Comparison of ENCODE assay signal across 25 cellular contexts in the genomic region with DNA sequence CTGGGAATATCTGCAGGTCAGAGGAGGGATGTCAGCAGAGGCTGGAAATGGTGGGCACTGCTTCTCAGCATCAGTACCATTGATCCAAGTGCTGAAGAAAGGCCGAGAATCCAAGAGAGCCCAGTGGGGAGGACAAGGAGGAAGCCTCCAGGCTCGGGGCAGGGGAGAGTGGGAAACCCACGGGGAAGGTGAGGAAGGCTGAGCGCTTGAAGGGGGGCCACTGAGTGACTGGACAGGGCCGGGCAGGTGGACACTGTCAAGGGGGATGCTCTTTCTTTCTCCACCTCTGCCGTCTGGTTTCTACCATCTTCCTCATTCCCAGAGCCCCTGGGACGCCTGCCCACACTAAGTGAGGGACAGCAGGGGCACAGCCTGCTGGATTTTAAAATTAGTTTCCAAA.
A peak's percentile ranks its signal among the peaks of the same experiment; 100 is the strongest.
DNase-seq lines count a peak whose midpoint lies in the region; ATAC-seq, FAIRE-seq and TF ChIP-seq lines count a peak whose summit lies in the region.
"Had no signal": no experiment of that assay in that cellular context is flagged by ENCODE, and none has a peak within 500 bp of the region (broad histone marks: within the 10 kb centered on the region; RNA-seq: fewer than 3 reads in every experiment).

No MANE protein-coding gene starts in this region.

- no peak overlapping the region for H2BK5ac ChIP-seq in IMR-90 (ENCODE audit: low read depth, low read length, poor library complexity, severe bottlenecking)

- H4K8ac ChIP-seq in IMR-90 (ENCODE audit: low read depth in 2 of 2, low read length in 2 of 2), result no peak overlapping the region

- H3K14ac ChIP-seq in IMR-90 (replicated peaks; ENCODE audit: low read depth, low read length), result no peak overlapping the region

- peaks cover 11% of the 10 kb centered on the region for H3K9me1 ChIP-seq in IMR-90 (ENCODE audit: insufficient read depth, low read length)

- no peak overlapping the region for H2AK9ac ChIP-seq in IMR-90 (replicated peaks; ENCODE audit: low read depth, low read length, poor library complexity)

- H3K4ac ChIP-seq in IMR-90 (ENCODE audit: low read depth, low read length), result peak overlapping the region; percentile 7; the same call in 1 of the 2 replicates

- 0 out of 2 replicates have a peak overlapping the region, but pooled peaks have one; percentile 15 for H2BK120ac ChIP-seq in IMR-90 (ENCODE audit: low read depth, low read length)

- FAIRE-seq in kidney (lab: Jason Lieb, UNC), result no peak
- FAIRE-seq: A549, D721Med, GM12878, GM12892, GM18507 had no signal

- in situ Hi-C loops in IMR-90 (cut with MboI; ENCODE audit: low sequenced_read_pairs), result no loop called here

- H4K20me1 ChIP-seq in BLaER1, result no peaks in the 10 kb centered on the region
- H4K20me1 ChIP-seq in IMR-90 (ENCODE audit: insufficient read depth, low read length), result peaks cover 4% of the 10 kb centered on the region; the same call in 1 of the 2 replicates
- H4K20me1 ChIP-seq in osteoblast (ENCODE audit: insufficient read depth, low read length), result no peaks in the 10 kb centered on the region

- no peaks in the 10 kb centered on the region for H3K79me1 ChIP-seq in IMR-90 (ENCODE audit: low read depth in 1 of 2, low read length in 2 of 2)

- H3K36me3 ChIP-seq in BLaER1 (no peaks in the 10 kb centered on the region; the same call in 1 of the 2 replicates), IMR-90 (ENCODE audit: control insufficient read depth, insufficient read depth, low read length) (no peaks in the 10 kb centered on the region), kidney (ENCODE audit: control insufficient read depth in 1 of 2, insufficient read depth in 2 of 2, low read length in 2 of 2) (no peaks in the 10 kb centered on the region), osteoblast (ENCODE audit: insufficient read depth, low read length) (no peaks in the 10 kb centered on the region)

- TF ChIP-seq CTCF in IMR-90 (conservative IDR thresholded peaks at IDR 0.05; ENCODE audit: low read depth, low read length), result no peak
- TF ChIP-seq CTCF in kidney (IDR thresholded peaks at IDR 0.05; ENCODE audit: borderline replicate concordance, extremely low read depth, insufficient read depth), result no peak
- no peak for TF ChIP-seq CTCF in osteoblast (IDR thresholded peaks at IDR 0.05; ENCODE audit: extremely low read depth, low read depth, low read length)

- CTCF ChIA-PET in IMR-90 (lab: Yijun Ruan, JAX), result no interaction called here

- H2BK15ac ChIP-seq in IMR-90 (ENCODE audit: low read depth, low read length), result no peak overlapping the region

- ATAC-seq in IMR-90 (ENCODE audit: low read depth) (no peak), HG03280 (IDR thresholded peaks at IDR 0.05; ENCODE audit: unreplicated experiment) (no peak)
- ATAC-seq: A549; CD8-positive, alpha-beta T cell; GM12878 had no signal

- BruUV-seq in IMR-90 (replicated peaks; lab: Mats Ljungman, UMichigan), result no TSS peak

- H3K4me1 ChIP-seq in BLaER1, result peaks cover 75% of the 10 kb centered on the region
- H3K4me1 ChIP-seq in IMR-90 (ENCODE audit: control insufficient read depth, insufficient read depth, low read length), result peaks cover 10% of the 10 kb centered on the region
- H3K4me1 ChIP-seq in kidney (ENCODE audit: control insufficient read depth in 1 of 2, insufficient read depth in 1 of 2, low read depth in 1 of 2, low read length in 2 of 2), result no peaks in the 10 kb centered on the region
- peaks cover 4% of the 10 kb centered on the region for H3K4me1 ChIP-seq in osteoblast (ENCODE audit: insufficient read depth, low read length)
- H3K4me1 ChIP-seq: Caco-2 had no signal

- TF ChIP-seq RAD21 in IMR-90 (IDR thresholded peaks at IDR 0.05; ENCODE audit: low read length), result no peak

- peak overlapping the region; percentile 43; the same call in 1 of the 2 replicates for H3K27ac ChIP-seq in BLaER1
- H3K27ac ChIP-seq in IMR-90 (ENCODE audit: insufficient read depth, low read length), result no peak overlapping the region
- no peak overlapping the region for H3K27ac ChIP-seq in kidney (ENCODE audit: low read depth in 2 of 2, low read length in 2 of 2)
- no peak overlapping the region for H3K27ac ChIP-seq in osteoblast (ENCODE audit: low read depth, low read length)
- H3K27ac ChIP-seq: 22Rv1, C4-2B had no signal

- DNase-seq in IMR-90 (no peak), kidney (peak; percentile 41), osteoblast (ENCODE audit: insufficient read length, low spot score, missing footprints) (peak; percentile 32), SKM-1 (lab: John Stamatoyannopoulos, UW; ENCODE audit: unreplicated experiment) (no peak)
- no peak for DNase-seq in activated CD4-positive, alpha-beta T cell treated with anti-CD3 and anti-CD28 coated beads for 4 hours
- DNase-seq: AML-193; Caco-2; Calu3; CD4-positive, alpha-beta T cell; CD8-positive, alpha-beta T cell; DMS153; DMS53; DMS79; DND-41; EL; GDM1 had no signal

- POLR2A ChIA-PET in IMR-90 (lab: Charles Lee; ENCODE audit: unreplicated experiment), result no interaction called here

- H3K9me3 ChIP-seq in BLaER1, result peaks cover 15% of the 10 kb centered on the region
- H3K9me3 ChIP-seq in IMR-90 (ENCODE audit: control insufficient read depth, insufficient read depth, low read length), result peaks cover 2% of the 10 kb centered on the region; the same call in 1 of the 2 replicates
- no peaks in the 10 kb centered on the region for H3K9me3 ChIP-seq in kidney (ENCODE audit: control insufficient read depth in 1 of 2, low read length in 2 of 2)
- H3K9me3 ChIP-seq in osteoblast (ENCODE audit: low read depth, low read length), result no peaks in the 10 kb centered on the region

- H3K56ac ChIP-seq in IMR-90 (ENCODE audit: extremely low read depth, insufficient read depth, low read length), result no peak overlapping the region

- no peak overlapping the region for H2AFZ ChIP-seq in IMR-90 (replicated peaks; ENCODE audit: low read length, poor library complexity)
- no peak overlapping the region for H2AFZ ChIP-seq in osteoblast (ENCODE audit: low read length)

- H2BK20ac ChIP-seq in IMR-90 (ENCODE audit: low read depth, low read length), result peak overlapping the region; percentile 49; the same call in 1 of the 2 replicates

- no peak overlapping the region for H3K23ac ChIP-seq in IMR-90 (ENCODE audit: low read depth, low read length)

- intact Hi-C loops in IMR-90 (cut with micrococcal nuclease) (no loop called here), kidney (cut with DNase I) (no loop called here)

- H3K4me2 ChIP-seq in BLaER1 (peak overlapping the region; percentile 78), IMR-90 (ENCODE audit: low read depth, low read length) (no peak overlapping the region), osteoblast (ENCODE audit: insufficient read depth, low read length) (no peak overlapping the region)
- H3K4me2 ChIP-seq: A549 had no signal

- H3K4me3 ChIP-seq in BLaER1, result no peak overlapping the region
- H3K4me3 ChIP-seq in IMR-90 (ENCODE audit: insufficient read depth, low read depth, low read length), result no peak overlapping the region
- no peak overlapping the region for H3K4me3 ChIP-seq in kidney (ENCODE audit: low read length in 2 of 2)
- H3K4me3 ChIP-seq in osteoblast (ENCODE audit: insufficient read depth, low read length), result no peak overlapping the region
- H3K4me3 ChIP-seq: A549, GM12878 had no signal

- peak overlapping the region; percentile 17; the same call in 1 of the 2 replicates for H4K91ac ChIP-seq in IMR-90 (ENCODE audit: insufficient read depth, low read depth, low read length)

- no peaks in the 10 kb centered on the region for H3K79me2 ChIP-seq in osteoblast (ENCODE audit: insufficient read depth, low read length)

- H2AK5ac ChIP-seq in IMR-90 (ENCODE audit: low read depth, low read length), result no peak overlapping the region; the same call in 1 of the 2 replicates

- no peak overlapping the region for H4K5ac ChIP-seq in IMR-90 (ENCODE audit: low read depth, low read length)

- no peak overlapping the region for H3K18ac ChIP-seq in IMR-90 (ENCODE audit: low read depth, low read length)

- WGBS in IMR-90 (ENCODE audit: extremely low coverage in 2 of 2, insufficient read length in 1 of 2), 2 experiments, result 93% methylated on average over 2 of the region's 7 CpGs; no CpG with 5 or more reads in 1 of the 2 experiments

- H3K9ac ChIP-seq in BLaER1, result no peak overlapping the region
- no peak overlapping the region for H3K9ac ChIP-seq in IMR-90 (ENCODE audit: low read depth, low read length)
- H3K9ac ChIP-seq in kidney (ENCODE audit: low read length in 2 of 2), result no peak overlapping the region

- no peak for TF ChIP-seq POLR2A in IMR-90 (IDR thresholded peaks at IDR 0.05; ENCODE audit: low read depth, low read length)

- H3K27me3 ChIP-seq in BLaER1 (no peaks in the 10 kb centered on the region), IMR-90 (ENCODE audit: control insufficient read depth, insufficient read depth, low read length) (peaks cover 4% of the 10 kb centered on the region; the same call in 1 of the 2 replicates), osteoblast (ENCODE audit: insufficient read depth, low read length) (no peaks in the 10 kb centered on the region)

- dilution Hi-C loops in IMR-90 (cut with HindIII; ENCODE audit: low sequenced_read_pairs, unreplicated experiment), result no loop called here

TF ChIP-seq in IMR-90, 13 proteins besides CTCF, POLR2A, EP300 and RAD21 (continues in another document):
- TF ChIP-seq MAZ (IDR thresholded peaks at IDR 0.05; ENCODE audit: borderline replicate concordance, low read depth, low read length), result no peak
- no peak for TF ChIP-seq RCOR1 (IDR thresholded peaks at IDR 0.05; ENCODE audit: insufficient replicate concordance, low read length)
- no peak for TF ChIP-seq MAFK (IDR thresholded peaks at IDR 0.05; ENCODE audit: low read depth, low read length)
- no peak for TF ChIP-seq NFE2L2 (IDR thresholded peaks at IDR 0.05; ENCODE audit: low read depth, low read length)
- TF ChIP-seq USF2 (IDR thresholded peaks at IDR 0.05; ENCODE audit: low read depth, low read length), result no peak
- no peak for TF ChIP-seq CHD1 (IDR thresholded peaks at IDR 0.05; ENCODE audit: low read depth, low read length)
- TF ChIP-seq, protein P1, sequence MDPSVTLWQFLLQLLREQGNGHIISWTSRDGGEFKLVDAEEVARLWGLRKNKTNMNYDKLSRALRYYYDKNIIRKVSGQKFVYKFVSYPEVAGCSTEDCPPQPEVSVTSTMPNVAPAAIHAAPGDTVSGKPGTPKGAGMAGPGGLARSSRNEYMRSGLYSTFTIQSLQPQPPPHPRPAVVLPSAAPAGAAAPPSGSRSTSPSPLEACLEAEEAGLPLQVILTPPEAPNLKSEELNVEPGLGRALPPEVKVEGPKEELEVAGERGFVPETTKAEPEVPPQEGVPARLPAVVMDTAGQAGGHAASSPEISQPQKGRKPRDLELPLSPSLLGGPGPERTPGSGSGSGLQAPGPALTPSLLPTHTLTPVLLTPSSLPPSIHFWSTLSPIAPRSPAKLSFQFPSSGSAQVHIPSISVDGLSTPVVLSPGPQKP (IDR thresholded peaks at IDR 0.05; ENCODE audit: borderline replicate concordance, low read depth, low read length), result no peak

Comparison
In these comparisons a context has a peak if more than half of its experiments do, and no peak if none do; other contexts are left out.
1. DNase-seq: peak in kidney (single experiment) and osteoblast (single experiment); none in IMR-90 (single experiment), SKM-1 (single experiment) and activated CD4-positive, alpha-beta T cell treated with anti-CD3 and anti-CD28 coated beads for 4 hours (0 of 2).